12 cellular contexts compared by ENCODE assay signal in the genomic region with DNA sequence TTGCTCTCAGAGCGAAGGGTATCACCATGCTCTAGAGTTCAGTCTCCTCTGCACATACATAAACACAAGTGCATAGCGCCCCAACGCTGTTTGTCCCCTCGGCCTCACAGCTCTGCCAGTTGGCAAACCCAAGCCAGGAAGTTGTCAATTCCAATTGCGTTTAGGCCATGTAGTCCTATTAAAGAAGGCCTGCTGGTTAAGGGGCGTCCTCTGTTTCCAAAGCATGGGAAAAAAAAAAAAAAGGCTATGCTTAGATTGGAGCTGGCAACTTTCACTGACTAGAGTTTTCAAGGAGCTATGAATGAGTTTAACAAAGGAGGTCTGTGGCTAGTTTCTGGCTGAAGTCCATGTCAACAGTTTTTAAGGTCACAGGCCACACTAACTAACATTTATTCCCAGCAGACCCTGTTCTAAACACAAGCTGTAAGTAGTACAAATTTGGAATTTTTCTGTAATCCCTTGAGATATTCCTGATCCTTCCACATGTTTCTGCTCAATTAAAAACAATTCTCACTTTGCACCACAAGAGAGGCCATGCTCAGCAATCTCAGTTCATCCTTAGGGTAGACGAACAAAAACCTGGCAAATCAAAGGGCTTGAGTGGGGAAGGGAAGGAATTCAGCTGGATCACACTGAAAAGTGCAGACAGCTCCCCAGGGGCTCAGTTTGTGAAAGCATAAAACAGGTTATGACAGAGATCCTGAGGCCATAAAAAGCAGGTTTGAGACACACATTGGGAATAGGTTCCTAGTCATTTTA.
DNase-seq lines count a peak whose midpoint lies in the region; ATAC-seq, FAIRE-seq and TF ChIP-seq lines count a peak whose summit lies in the region.
"Had no signal": no experiment of that assay in that cellular context is flagged by ENCODE, and none has a peak within 500 bp of the region (broad histone marks: within the 10 kb centered on the region; RNA-seq: fewer than 3 reads in every experiment).

No MANE protein-coding gene starts in this region.

- no peak overlapping the region for H2AFZ ChIP-seq in astrocyte (ENCODE audit: low read depth, low read length)

- H3K79me2 ChIP-seq in astrocyte (ENCODE audit: insufficient read depth, low read length) = no peaks in the 10 kb centered on the region

- ATAC-seq in heart right ventricle = peak; percentile 74 to 90 (median 83)
- ATAC-seq: stimulated activated naive CD8-positive, alpha-beta T cell treated with anti-CD3 and anti-CD28 coated beads, Interleukin-15, amount 100 ng/mL, for 72 hours had no signal

- H3K9ac ChIP-seq in astrocyte (ENCODE audit: low read length) = no peak overlapping the region

- no peak overlapping the region for H3K27ac Mint-ChIP-seq in astrocyte (ENCODE audit: unreplicated experiment)
- H3K27ac Mint-ChIP-seq in activated naive CD4-positive, alpha-beta T cell treated with anti-CD3 and anti-CD28 coated beads for 36 hours = no peak overlapping the region
- H3K27ac Mint-ChIP-seq in activated CD4-positive, alpha-beta memory T cell treated with anti-CD3 and anti-CD28 coated beads for 36 hours = no peak overlapping the region
- H3K27ac Mint-ChIP-seq: activated B cell treated with CpG ODN at 0.5 μM for 24 hours; activated naive CD8-positive, alpha-beta T cell; stimulated activated naive CD8-positive, alpha-beta T cell treated with anti-CD3 and anti-CD28 coated beads, Interleukin-15, amount 100 ng/mL, for 72 hours had no signal

- no peak for TF ChIP-seq CTCF in astrocyte (IDR thresholded peaks at IDR 0.05; ENCODE audit: insufficient read depth, low read depth, low read length)
- no peak for TF ChIP-seq CTCF in heart right ventricle (IDR thresholded peaks at IDR 0.05)
- no peak for TF ChIP-seq CTCF in ovary (IDR thresholded peaks at IDR 0.05)

- DNase-seq in DMS79 treated with DMSO at 0.1 percent for 48 hours (lab: John Stamatoyannopoulos, UW) (peak; percentile 35), astrocyte (ENCODE audit: low read depth) (peak; percentile 52), heart right ventricle (peak; percentile 41 to 56), ovary (peak; percentile 18 to 50 (median 33)), mesenteric fat pad (ENCODE audit: low spot score) (no peak), UCSD-AML1 (lab: John Stamatoyannopoulos, UW; ENCODE audit: unreplicated experiment) (no peak)
- no peak for DNase-seq in activated naive CD4-positive, alpha-beta T cell treated with anti-CD3 and anti-CD28 coated beads for 36 hours
- no peak for DNase-seq in activated CD4-positive, alpha-beta memory T cell treated with anti-CD3 and anti-CD28 coated beads for 36 hours
- DNase-seq: activated B cell treated with CpG ODN at 0.5 μM for 24 hours; BE2C; stimulated activated naive CD8-positive, alpha-beta T cell treated with anti-CD3 and anti-CD28 coated beads, Interleukin-15, amount 100 ng/mL, for 72 hours had no signal

- H3K4me3 Mint-ChIP-seq in astrocyte (ENCODE audit: unreplicated experiment) = no peak overlapping the region
- H3K4me3 Mint-ChIP-seq in activated naive CD4-positive, alpha-beta T cell treated with anti-CD3 and anti-CD28 coated beads for 36 hours = no peak overlapping the region
- no peak overlapping the region for H3K4me3 Mint-ChIP-seq in activated CD4-positive, alpha-beta memory T cell treated with anti-CD3 and anti-CD28 coated beads for 36 hours
- H3K4me3 Mint-ChIP-seq: activated B cell treated with CpG ODN at 0.5 μM for 24 hours; activated naive CD8-positive, alpha-beta T cell; stimulated activated naive CD8-positive, alpha-beta T cell treated with anti-CD3 and anti-CD28 coated beads, Interleukin-15, amount 100 ng/mL, for 72 hours had no signal

- POLR2A ChIA-PET in activated CD4-positive, alpha-beta memory T cell treated with anti-CD3 and anti-CD28 coated beads for 36 hours (lab: Charles Lee) = interaction anchor here (0.6 to 0.7 kb wide), 2 partner anchors 81 to 113 kb away, joined by 3 read pairs; no protein-coding TSS in a partner anchor

- no peaks in the 10 kb centered on the region for H3K27me3 Mint-ChIP-seq in astrocyte (ENCODE audit: low read depth, unreplicated experiment)
- H3K27me3 Mint-ChIP-seq in activated naive CD4-positive, alpha-beta T cell treated with anti-CD3 and anti-CD28 coated beads for 36 hours (ENCODE audit: low read depth) = no peaks in the 10 kb centered on the region
- no peaks in the 10 kb centered on the region for H3K27me3 Mint-ChIP-seq in activated CD4-positive, alpha-beta memory T cell treated with anti-CD3 and anti-CD28 coated beads for 36 hours
- H3K27me3 Mint-ChIP-seq: activated B cell treated with CpG ODN at 0.5 μM for 24 hours; activated naive CD8-positive, alpha-beta T cell; stimulated activated naive CD8-positive, alpha-beta T cell treated with anti-CD3 and anti-CD28 coated beads, Interleukin-15, amount 100 ng/mL, for 72 hours had no signal

- TF ChIP-seq EP300 in ovary (IDR thresholded peaks at IDR 0.05) = no peak

- peak overlapping the region; percentile 6 for H3K4me2 ChIP-seq in astrocyte (ENCODE audit: low read length)

- peaks cover 2% of the 10 kb centered on the region for H3K36me3 Mint-ChIP-seq in astrocyte (ENCODE audit: low read depth, unreplicated experiment)
- H3K36me3 Mint-ChIP-seq in activated naive CD4-positive, alpha-beta T cell treated with anti-CD3 and anti-CD28 coated beads for 36 hours (ENCODE audit: low read depth) = peaks cover 1% of the 10 kb centered on the region
- no peaks in the 10 kb centered on the region for H3K36me3 Mint-ChIP-seq in activated CD4-positive, alpha-beta memory T cell treated with anti-CD3 and anti-CD28 coated beads for 36 hours

- intact Hi-C loops in heart right ventricle (cut with DNase I) (loop anchor here in 3 of 10 donors (10.0 kb wide), 2 partner anchors 63 to 183 kb away; no protein-coding TSS in a partner anchor), ovary (cut with DNase I) (no loop called here)
- intact Hi-C loops in activated naive CD4-positive, alpha-beta T cell treated with anti-CD3 and anti-CD28 coated beads for 36 hours (cut with micrococcal nuclease) = no loop called here
- intact Hi-C loops in activated CD4-positive, alpha-beta memory T cell treated with anti-CD3 and anti-CD28 coated beads for 36 hours (cut with micrococcal nuclease) = no loop called here

- no peaks in the 10 kb centered on the region for H3K36me3 ChIP-seq in astrocyte (ENCODE audit: insufficient read depth, low read length)
- no peaks in the 10 kb centered on the region for H3K36me3 ChIP-seq in heart right ventricle
- H3K36me3 ChIP-seq in ovary = no peaks in the 10 kb centered on the region
- H3K36me3 ChIP-seq: BE2C had no signal

- no peak for TF ChIP-seq POLR2A in ovary (IDR thresholded peaks at IDR 0.05)

- peaks cover 4% of the 10 kb centered on the region for H3K4me1 ChIP-seq in astrocyte (ENCODE audit: insufficient read depth, low read length)
- H3K4me1 ChIP-seq in heart right ventricle = peaks cover 0 to 35% (median 24%) of the 10 kb centered on the region in 9 donors
- peaks cover 6% of the 10 kb centered on the region for H3K4me1 ChIP-seq in ovary (ENCODE audit: insufficient read depth)

- H4K20me1 ChIP-seq in astrocyte (ENCODE audit: insufficient read depth, low read length) = no peaks in the 10 kb centered on the region

- no peaks in the 10 kb centered on the region for H3K27me3 ChIP-seq in astrocyte (ENCODE audit: insufficient read depth, low read length)
- H3K27me3 ChIP-seq in heart right ventricle = no peaks in the 10 kb centered on the region
- H3K27me3 ChIP-seq in ovary = no peaks in the 10 kb centered on the region
- H3K27me3 ChIP-seq: BE2C had no signal

- CTCF ChIA-PET in activated naive CD4-positive, alpha-beta T cell treated with anti-CD3 and anti-CD28 coated beads for 36 hours (lab: Charles Lee) = interaction anchor here (0.6 kb wide), 1 partner anchor 299 kb away, joined by 5 read pairs; no protein-coding TSS in a partner anchor
- CTCF ChIA-PET in activated CD4-positive, alpha-beta memory T cell treated with anti-CD3 and anti-CD28 coated beads for 36 hours (lab: Charles Lee) = no interaction called here

- no peaks in the 10 kb centered on the region for H3K9me3 Mint-ChIP-seq in astrocyte (ENCODE audit: unreplicated experiment)
- no peaks in the 10 kb centered on the region for H3K9me3 Mint-ChIP-seq in activated naive CD4-positive, alpha-beta T cell treated with anti-CD3 and anti-CD28 coated beads for 36 hours
- no peaks in the 10 kb centered on the region for H3K9me3 Mint-ChIP-seq in activated CD4-positive, alpha-beta memory T cell treated with anti-CD3 and anti-CD28 coated beads for 36 hours
- H3K9me3 Mint-ChIP-seq: activated B cell treated with CpG ODN at 0.5 μM for 24 hours; stimulated activated naive CD8-positive, alpha-beta T cell treated with anti-CD3 and anti-CD28 coated beads, Interleukin-15, amount 100 ng/mL, for 72 hours had no signal

- H3K4me3 ChIP-seq in astrocyte (ENCODE audit: insufficient read depth, low read depth, low read length) = no peak overlapping the region
- H3K4me3 ChIP-seq in heart right ventricle = peak overlapping the region in 1 of 10 donors; percentile 6
- no peak overlapping the region for H3K4me3 ChIP-seq in ovary

- H3K27ac ChIP-seq in astrocyte (ENCODE audit: low read depth, low read length) = no peak overlapping the region
- peak overlapping the region in 7 of 10 donors; percentile 2 to 59 (median 34) for H3K27ac ChIP-seq in heart right ventricle
- no peak overlapping the region for H3K27ac ChIP-seq in ovary

- FAIRE-seq in astrocyte (lab: Jason Lieb, UNC) = no peak

- H3K9me3 ChIP-seq in astrocyte (ENCODE audit: insufficient read depth, low read depth, low read length) = no peaks in the 10 kb centered on the region
- no peaks in the 10 kb centered on the region for H3K9me3 ChIP-seq in heart right ventricle
- no peaks in the 10 kb centered on the region for H3K9me3 ChIP-seq in ovary
- H3K9me3 ChIP-seq: BE2C had no signal

- 22 to 28% methylated on average over 7 of the region's 7 CpGs for WGBS in heart right ventricle, 2 donors
- WGBS in ovary, 3 donors = 4 to 27% (median 11%) methylated on average over 7 of the region's 7 CpGs

- H3K4me1 Mint-ChIP-seq in astrocyte (ENCODE audit: low read depth, unreplicated experiment) = peaks cover 3% of the 10 kb centered on the region
- H3K4me1 Mint-ChIP-seq in activated naive CD4-positive, alpha-beta T cell treated with anti-CD3 and anti-CD28 coated beads for 36 hours (ENCODE audit: low read depth) = peaks cover 5% of the 10 kb centered on the region
- H3K4me1 Mint-ChIP-seq in activated CD4-positive, alpha-beta memory T cell treated with anti-CD3 and anti-CD28 coated beads for 36 hours (ENCODE audit: low read depth) = no peaks in the 10 kb centered on the region
- H3K4me1 Mint-ChIP-seq: stimulated activated naive CD8-positive, alpha-beta T cell treated with anti-CD3 and anti-CD28 coated beads, Interleukin-15, amount 100 ng/mL, for 72 hours had no signal

Comparison
In these comparisons a context has a peak if more than half of its experiments do, and no peak if none do; other contexts are left out.
1. DNase-seq: peak in DMS79 treated with DMSO at 0.1 percent for 48 hours (single experiment), astrocyte (single experiment), heart right ventricle (2 of 2) and ovary (5 of 5); none in activated naive CD4-positive, alpha-beta T cell treated with anti-CD3 and anti-CD28 coated beads for 36 hours (single experiment), activated CD4-positive, alpha-beta memory T cell treated with anti-CD3 and anti-CD28 coated beads for 36 hours (single experiment), mesenteric fat pad (single experiment) and UCSD-AML1 (single experiment).
2. H3K27ac ChIP-seq: peak in heart right ventricle (7 of 10); none in astrocyte (single experiment) and ovary (0 of 2).